Comparison of ENCODE assay signal across 11 cellular contexts in genomic region chr16:11084484-11085024, GRCh38.
DNase-seq lines count a peak whose midpoint lies in the region; ATAC-seq and TF ChIP-seq lines count a peak whose summit lies in the region.
"Had no signal": no experiment of that assay in that cellular context is flagged by ENCODE, and none has a peak within 500 bp of the region (broad histone marks: within the 10 kb centered on the region; RNA-seq: fewer than 3 reads in every experiment).

No MANE protein-coding gene starts in this region.

- no peak overlapping the region for H2AFZ ChIP-seq in ACC112 (ENCODE audit: low read length, unreplicated experiment)

- H3K27me3 Mint-ChIP-seq in CD8-positive, alpha-beta memory T cell = no peaks in the 10 kb centered on the region

- no peak for ATAC-seq in GM21360 (IDR thresholded peaks at IDR 0.05; ENCODE audit: unreplicated experiment)

- H3K4me3 Mint-ChIP-seq in CD8-positive, alpha-beta memory T cell = no peak overlapping the region

- H3K9ac ChIP-seq in muscle layer of colon (ENCODE audit: low read length) = no peak overlapping the region

- H3K4me3 ChIP-seq in ACC112 (ENCODE audit: low read depth, low read length) = no peak overlapping the region
- H3K4me3 ChIP-seq in HEK293 (ENCODE audit: low read depth, low read length) = no peak overlapping the region
- H3K4me3 ChIP-seq in brain microvascular endothelial cell (ENCODE audit: low read depth, low read length) = no peak overlapping the region
- H3K4me3 ChIP-seq in muscle layer of colon (ENCODE audit: low read depth in 1 of 2, low read length in 2 of 2) = no peak overlapping the region
- H3K4me3 ChIP-seq in CD8-positive, alpha-beta memory T cell (ENCODE audit: low read length) = no peak overlapping the region

- no peak for TF ChIP-seq CTCF in HEK293 (tag by site-specific recombination; IDR thresholded peaks at IDR 0.05)
- no peak for TF ChIP-seq CTCF in brain microvascular endothelial cell (IDR thresholded peaks at IDR 0.05; ENCODE audit: low read depth, low read length, missing control alignments)

- peak overlapping the region in 2 of 8 donors; percentile 0 to 7 for H3K27ac Mint-ChIP-seq in CD8-positive, alpha-beta memory T cell

- DNase-seq in brain microvascular endothelial cell (peak; percentile 91), hypothalamus (lab: John Stamatoyannopoulos, UW) (no peak), KBM-7 (no peak)
- no peak for DNase-seq in CD8-positive, alpha-beta memory T cell
- DNase-seq: activated CD4-positive, alpha-beta T cell treated with anti-CD3 and anti-CD28 coated beads for 48 hours; effector CD4-positive, alpha-beta T cell; NK-92 treated with Interleukin-12 subunit alpha and Interleukin-12 subunit beta, amount 100 ng/mL, for 24 hours had no signal

- H3K36me3 ChIP-seq in ACC112 (ENCODE audit: insufficient read depth, low read length) = no peaks in the 10 kb centered on the region
- peaks cover 0 to 3% of the 10 kb centered on the region in 2 experiments; a peak in 1 of 3 replicates for H3K36me3 ChIP-seq in HEK293 (ENCODE audit: control insufficient read depth in 2 of 2, insufficient read depth in 1 of 2, low read length in 2 of 2)
- H3K36me3 ChIP-seq in brain microvascular endothelial cell (replicated peaks) = no peaks in the 10 kb centered on the region
- H3K36me3 ChIP-seq in muscle layer of colon (ENCODE audit: insufficient read depth, low read length) = no peaks in the 10 kb centered on the region
- H3K36me3 ChIP-seq in CD8-positive, alpha-beta memory T cell (ENCODE audit: insufficient read depth, low read length) = no peaks in the 10 kb centered on the region

- H3K4me1 Mint-ChIP-seq in CD8-positive, alpha-beta memory T cell = peaks cover 14 to 32% (median 29%) of the 10 kb centered on the region in 3 donors

- in situ Hi-C loops in brain microvascular endothelial cell (cut with HindIII; ENCODE audit: low pct_ligation_motif_present, low sequenced_read_pairs) = no loop called here
- in situ Hi-C loops in KBM-7 (cut with MboI; ENCODE audit: low pct_unique_long_range_greater_than_20kb, low sequenced_read_pairs) = no loop called here

- POLR2A ChIA-PET in HEK293 (lab: Yijun Ruan, JAX) = no interaction called here
- POLR2A ChIA-PET in CD8-positive, alpha-beta memory T cell (lab: Charles Lee) = no interaction called here

- H3K9me3 Mint-ChIP-seq in CD8-positive, alpha-beta memory T cell = no peaks in the 10 kb centered on the region

- peaks cover 0 to 38% (median 10%) of the 10 kb centered on the region in 3 donors for H3K36me3 Mint-ChIP-seq in CD8-positive, alpha-beta memory T cell

- peak overlapping the region; percentile 65 for H3K27ac ChIP-seq in ACC112 (ENCODE audit: low read depth, low read length)
- no peak overlapping the region for H3K27ac ChIP-seq in HEK293 (ENCODE audit: extremely low read depth, low read depth, low read length)
- peak overlapping the region; percentile 73 for H3K27ac ChIP-seq in brain microvascular endothelial cell
- peak overlapping the region; percentile 77 for H3K27ac ChIP-seq in muscle layer of colon (ENCODE audit: low read depth, low read length)
- no peak overlapping the region for H3K27ac ChIP-seq in CD8-positive, alpha-beta memory T cell (ENCODE audit: low read depth, low read length)

- peaks cover 39% of the 10 kb centered on the region for H3K4me1 ChIP-seq in ACC112 (ENCODE audit: control insufficient read depth, insufficient read depth, low read length, unreplicated experiment)
- H3K4me1 ChIP-seq in HEK293 (ENCODE audit: control insufficient read depth, insufficient read depth, low read length) = no peaks in the 10 kb centered on the region; the same call in 1 of the 2 replicates
- peaks cover 89% of the 10 kb centered on the region for H3K4me1 ChIP-seq in muscle layer of colon (ENCODE audit: insufficient read depth, low read length)
- peaks cover 25% of the 10 kb centered on the region for H3K4me1 ChIP-seq in CD8-positive, alpha-beta memory T cell (ENCODE audit: insufficient read depth, low read length)

- no peaks in the 10 kb centered on the region for H3K9me3 ChIP-seq in HEK293 (ENCODE audit: control insufficient read depth, insufficient read depth, low read depth, low read length)
- H3K9me3 ChIP-seq in muscle layer of colon (ENCODE audit: low read length) = no peaks in the 10 kb centered on the region
- no peaks in the 10 kb centered on the region for H3K9me3 ChIP-seq in CD8-positive, alpha-beta memory T cell (ENCODE audit: low read length)

- no peaks in the 10 kb centered on the region for H3K27me3 ChIP-seq in ACC112 (ENCODE audit: insufficient read depth, low read length)
- no peaks in the 10 kb centered on the region for H3K27me3 ChIP-seq in brain microvascular endothelial cell (replicated peaks)
- H3K27me3 ChIP-seq in muscle layer of colon (ENCODE audit: control insufficient read depth in 1 of 2, insufficient read depth in 2 of 2, low read length in 2 of 2) = no peaks in the 10 kb centered on the region
- no peaks in the 10 kb centered on the region for H3K27me3 ChIP-seq in CD8-positive, alpha-beta memory T cell (ENCODE audit: insufficient read depth, low read length, poor library complexity, severe bottlenecking)

- no peaks in the 10 kb centered on the region for H3K79me2 ChIP-seq in ACC112 (ENCODE audit: control insufficient read depth, insufficient read depth, low read length, unreplicated experiment)

- CTCF ChIA-PET in HEK293 (lab: Yijun Ruan, JAX) = no interaction called here
- CTCF ChIA-PET in CD8-positive, alpha-beta memory T cell (lab: Charles Lee) = no interaction called here

TF ChIP-seq in HEK293, 187 proteins besides CTCF, POLR2A, EP300 and RAD21:
- TF ChIP-seq ELK4 (IDR thresholded peaks at IDR 0.05; ENCODE audit: borderline replicate concordance, low read depth, low read length) (no peak), TCF7L2 (IDR thresholded peaks at IDR 0.05; ENCODE audit: borderline replicate concordance, low read depth, low read length) (0 out of 2 replicates have a peak, but pooled peaks have one; percentile 24), HIC1 (tag by site-specific recombination; IDR thresholded peaks at IDR 0.05) (peak; percentile 25; the same call in 1 of the 2 replicates), ZNF660 (tag by site-specific recombination; IDR thresholded peaks at IDR 0.05) (0 out of 2 replicates have a peak, but pooled peaks have one; percentile 33)

Comparison
In these comparisons a context has a peak if more than half of its experiments do, and no peak if none do; other contexts are left out.
1. H3K27ac ChIP-seq: peak in ACC112 (single experiment), brain microvascular endothelial cell (single experiment) and muscle layer of colon (single experiment); none in HEK293 (single experiment) and CD8-positive, alpha-beta memory T cell (single experiment).